8 cellular contexts compared by ENCODE assay signal in the genomic region with DNA sequence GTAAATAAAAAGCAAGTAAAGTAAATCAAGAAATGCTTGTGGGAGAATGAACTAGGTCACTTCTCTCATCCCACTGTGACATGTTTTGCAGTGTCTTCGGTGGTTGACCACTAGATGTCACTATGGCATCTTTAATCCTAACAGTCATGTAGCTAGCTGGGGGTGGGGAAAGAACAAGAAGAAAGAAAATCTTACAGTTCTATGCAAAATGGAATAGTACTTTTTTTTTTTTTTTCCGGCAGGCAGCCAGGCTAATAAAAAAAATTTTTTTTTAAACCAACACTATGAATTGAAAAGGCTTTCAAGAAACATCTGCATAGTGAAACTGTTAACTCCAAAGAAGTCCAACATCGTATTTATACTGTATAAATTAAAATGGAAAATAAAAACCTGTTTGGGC. TPM values are rescaled to one million over a fixed set of nuclear protein-coding genes. Genes with fewer than 3 reads are reported as not detected.
A peak's percentile ranks its signal among the peaks of the same experiment; 100 is the strongest.
DNase-seq lines count a peak whose midpoint lies in the region; ATAC-seq and TF ChIP-seq lines count a peak whose summit lies in the region.

No MANE protein-coding gene starts in this region.

- H3K9ac ChIP-seq in HCT116 (ENCODE audit: low read length) (no peak overlapping the region), MM.1S (ENCODE audit: low read length) (peak overlapping the region; percentile 5; the same call in 1 of the 2 replicates), liver (ENCODE audit: low read depth in 1 of 2, low read length in 2 of 2) (no peak overlapping the region)

- no peak overlapping the region for H2AFZ ChIP-seq in HCT116 (ENCODE audit: low read depth, low read length, poor library complexity, severe bottlenecking)
- H2AFZ ChIP-seq in MM.1S (ENCODE audit: low read length) = no peak overlapping the region

- RAD21 ChIA-PET in HCT116 (lab: Charles Lee; ENCODE audit: low non-redundant PET in 1 of 2, low total read pairs in 2 of 2, uncharacterized antibody in 2 of 2, unreplicated experiment in 2 of 2) = no interaction called here

- H3K4me3 ChIP-seq in AG04450 (ENCODE audit: low read depth, low read length) = no peak overlapping the region
- H3K4me3 ChIP-seq in HCT116 (replicated peaks in 1 of 2; ENCODE audit: low read depth in 1 of 2, low read length in 2 of 2) = no peak overlapping the region
- peak overlapping the region; percentile 13; the same call in 1 of the 2 replicates for H3K4me3 ChIP-seq in MM.1S (ENCODE audit: low read length)
- H3K4me3 ChIP-seq in liver (ENCODE audit: low read depth in 1 of 3, low read length in 3 of 3) = no peak overlapping the region
- no peak overlapping the region for H3K4me3 ChIP-seq in tibial artery

- TF ChIP-seq RAD21 in HCT116 (IDR thresholded peaks at IDR 0.05; ENCODE audit: low read depth) (peak; percentile 87), liver (IDR thresholded peaks at IDR 0.05) (peak; percentile 95 to 96)

- DNase-seq in AG04450 (ENCODE audit: low read depth, low spot score) = peak; percentile 82
- peak; percentile 60 for DNase-seq in GM10248 (ENCODE audit: extremely low spot score)
- DNase-seq in HCT116 (ENCODE audit: low read depth, low spot score) = peak; percentile 64
- DNase-seq in MM.1S = peak; percentile 81
- DNase-seq in dermis blood vessel endothelial cell = peak; percentile 93
- DNase-seq in tibial artery = peak in 1 of 2 donors; percentile 60

- H3K9me3 ChIP-seq in AG04450 (ENCODE audit: control insufficient read depth, insufficient read depth, low read length) (no peaks in the 10 kb centered on the region), HCT116 (ENCODE audit: control insufficient read depth in 1 of 2, insufficient read depth in 1 of 2, low read depth in 1 of 2, low read length in 2 of 2) (no peaks in the 10 kb centered on the region), MM.1S (replicated peaks; ENCODE audit: insufficient read depth, low read length) (no peaks in the 10 kb centered on the region), liver (ENCODE audit: control insufficient read depth in 4 of 4, low read length in 3 of 4) (no peaks in the 10 kb centered on the region), tibial artery (no peaks in the 10 kb centered on the region)

- no peaks in the 10 kb centered on the region for H3K79me2 ChIP-seq in HCT116 (ENCODE audit: insufficient read depth, low read length)
- H3K79me2 ChIP-seq in MM.1S (ENCODE audit: low read length) = no peaks in the 10 kb centered on the region

- H3K36me3 ChIP-seq in HCT116 (ENCODE audit: control insufficient read depth in 1 of 2, insufficient read depth in 2 of 2, low read length in 2 of 2) (no peaks in the 10 kb centered on the region), MM.1S (replicated peaks; ENCODE audit: insufficient read depth, low read length) (no peaks in the 10 kb centered on the region), liver (ENCODE audit: control insufficient read depth in 4 of 4, insufficient read depth in 3 of 4, low read depth in 1 of 4, low read length in 3 of 4) (no peaks in the 10 kb centered on the region), tibial artery (no peaks in the 10 kb centered on the region)

- TF ChIP-seq POLR2A in HCT116 (IDR thresholded peaks at IDR 0.05; ENCODE audit: borderline replicate concordance, extremely low read depth, insufficient read depth, insufficient read length) = no peak

- H3K4me1 ChIP-seq in HCT116 (ENCODE audit: control insufficient read depth in 1 of 2, insufficient read depth in 2 of 2, low read length in 2 of 2) (no peaks in the 10 kb centered on the region), MM.1S (ENCODE audit: low read length) (peaks cover 17% of the 10 kb centered on the region), liver (ENCODE audit: control insufficient read depth in 4 of 4, insufficient read depth in 4 of 4, low read length in 3 of 4) (peaks cover 0 to 5% (median 0%) of the 10 kb centered on the region in 4 donors), tibial artery (peaks cover 0 to 22% (median 2%) of the 10 kb centered on the region in 4 donors)

- H3K27ac ChIP-seq in AG04450 (ENCODE audit: low read depth, low read length) (no peak overlapping the region), HCT116 (ENCODE audit: low read depth, low read length) (no peak overlapping the region), MM.1S (ENCODE audit: low read length) (no peak overlapping the region; the same call in 1 of the 2 replicates), liver (ENCODE audit: low read depth in 1 of 2, low read length in 2 of 2) (no peak overlapping the region), tibial artery (peak overlapping the region in 1 of 2 donors; percentile 31)

- H3F3A ChIP-seq in MM.1S (ENCODE audit: insufficient read depth, low read length) = no peaks in the 10 kb centered on the region

- peak; percentile 74 for TF ChIP-seq CTCF in AG04450 (IDR thresholded peaks at IDR 0.05; ENCODE audit: low read depth, low read length)
- TF ChIP-seq CTCF in GM10248 (IDR thresholded peaks at IDR 0.05; ENCODE audit: control extremely low read depth, extremely low read depth, low read depth, missing control alignments) = peak; percentile 84
- peak; percentile 57 to 87 (median 72); a peak in 5 of 6 replicates for TF ChIP-seq CTCF in HCT116 (IDR thresholded peaks at IDR 0.05 in 2 of 3, conservative IDR thresholded peaks at IDR 0.05 in 1 of 3; ENCODE audit: borderline replicate concordance in 1 of 3, insufficient read depth in 1 of 3, low read depth in 2 of 3, low read length in 2 of 3)
- TF ChIP-seq CTCF in MM.1S (IDR thresholded peaks at IDR 0.05; ENCODE audit: low read length) = peak; percentile 85
- TF ChIP-seq CTCF in liver (IDR thresholded peaks at IDR 0.05; ENCODE audit: low read depth, low read length, missing input control) = peak; percentile 84
- peak; percentile 76 to 88 for TF ChIP-seq CTCF in tibial artery (IDR thresholded peaks at IDR 0.05)

- BruUV-seq in HCT116 (replicated peaks; lab: Mats Ljungman, UMichigan) = no TSS peak

- POLR2A ChIA-PET in AG04450 (lab: Yijun Ruan, JAX) = no interaction called here
- POLR2A ChIA-PET in GM10248 (lab: Yijun Ruan, JAX) = interaction anchor here (0.6 kb wide), 1 partner anchor 465 kb away, joined by 4 read pairs; no protein-coding TSS in a partner anchor
- POLR2A ChIA-PET in HCT116 (lab: Charles Lee) = no interaction called here

- CTCF ChIA-PET in AG04450 (lab: Charles Lee) = interaction anchor here (0.6 to 1.3 kb wide), 11 partner anchors 12 to 916 kb away, joined by 3 to 4 read pairs (median 3); no protein-coding TSS in a partner anchor
- CTCF ChIA-PET in GM10248 (lab: Yijun Ruan, JAX) = interaction anchor here (0.6 to 1.7 kb wide), 13 partner anchors 9 to 466 kb away, joined by 3 to 10 read pairs (median 4); no protein-coding TSS in a partner anchor
- CTCF ChIA-PET in HCT116 (lab: Charles Lee) = interaction anchor here (0.6 to 1.6 kb wide), 15 partner anchors 93 to 1222 kb away, joined by 3 to 7 read pairs (median 3); no protein-coding TSS in a partner anchor

- H4K20me1 ChIP-seq in HCT116 (ENCODE audit: insufficient read depth) (no peaks in the 10 kb centered on the region), MM.1S (ENCODE audit: insufficient read depth, low read length) (no peaks in the 10 kb centered on the region)

- 20% methylated on average over 3 of the region's 3 CpGs for WGBS in liver

- intact Hi-C loops in HCT116 (cut with micrococcal nuclease) = loop anchor here (1.0 to 10.0 kb wide), 6 partner anchors 148 to 1428 kb away; no protein-coding TSS in a partner anchor
- intact Hi-C loops in tibial artery (cut with DNase I; ENCODE audit: low total_unique reads) = loop anchor here (2.0 to 10.0 kb wide), 3 partner anchors 148 to 918 kb away; no protein-coding TSS in a partner anchor

- peak; percentile 92 for ATAC-seq in HCT116
- ATAC-seq in SK-N-SH treated with all-trans-retinoic acid at 6 μM for 48 hours = peak; percentile 83

- H3K4me2 ChIP-seq in HCT116 (ENCODE audit: low read length) (no peak overlapping the region), MM.1S (ENCODE audit: low read depth, low read length) (peak overlapping the region; percentile 48)

- no peaks in the 10 kb centered on the region for H3K9me2 ChIP-seq in HCT116 (ENCODE audit: insufficient read depth)
- no peaks in the 10 kb centered on the region for H3K9me2 ChIP-seq in MM.1S (replicated peaks; ENCODE audit: insufficient read depth, low read length)

- H3K27me3 ChIP-seq in AG04450 (ENCODE audit: control insufficient read depth, insufficient read depth, low read length) (no peaks in the 10 kb centered on the region), HCT116 (ENCODE audit: insufficient read depth, low read length) (no peaks in the 10 kb centered on the region), MM.1S (replicated peaks; ENCODE audit: insufficient read depth, low read length) (no peaks in the 10 kb centered on the region), liver (ENCODE audit: control insufficient read depth in 4 of 4, insufficient read depth in 4 of 4, low read length in 3 of 4) (no peaks in the 10 kb centered on the region), tibial artery (no peaks in the 10 kb centered on the region)

TF ChIP-seq in HCT116, 20 proteins besides CTCF, POLR2A, EP300 and RAD21 (continues in another document):
- TF ChIP-seq POLR2AphosphoS5 (IDR thresholded peaks at IDR 0.05; ENCODE audit: low read depth, low read length) = no peak

TF ChIP-seq in SK-N-SH treated with all-trans-retinoic acid at 6 μM for 48 hours, 23 proteins besides CTCF, POLR2A, EP300 and RAD21 (continues in another document):
- TF ChIP-seq OSR1 (CRISPR knock-in tag; IDR thresholded peaks at IDR 0.05) (no peak), ZFP3 (CRISPR knock-in tag; IDR thresholded peaks at IDR 0.05) (no peak), ARNTL (CRISPR knock-in tag; IDR thresholded peaks at IDR 0.05; ENCODE audit: borderline replicate concordance, low read depth) (no peak), GLIS3 (CRISPR knock-in tag; IDR thresholded peaks at IDR 0.05) (no peak), BACH2 (CRISPR knock-in tag; IDR thresholded peaks at IDR 0.05; ENCODE audit: borderline replicate concordance) (no peak)

RNA-seq across cellular contexts. Expression of a gene that starts 38.3 kb away (rescaled TPM):
- polyA plus RNA-seq in AG04450 (2011; rRNA removed) (10.4 and 17.9 TPM in 2 replicates), liver (1 to 10 TPM; 1.2 to 4.1 TPM)
- 1.8 and 4.3 TPM in 2 replicates for polyA minus RNA-seq in AG04450 (2011; rRNA and poly(A)+ RNA removed)
- total RNA-seq in HCT116 (2021; ENCODE audit: unreplicated experiment) (104 TPM), dermis blood vessel endothelial cell (38.8 and 100 TPM in 2 replicates), liver (10 to 100 TPM in 1 of 2 donors, under 1 TPM in 1; 0.08 to 73.5 TPM)
- 30.3 and 51.6 TPM in 2 replicates for polyA plus RNA-seq in HCT116 (2012)
